Comparison of ENCODE assay signal across 8 cellular contexts in the genomic region with DNA sequence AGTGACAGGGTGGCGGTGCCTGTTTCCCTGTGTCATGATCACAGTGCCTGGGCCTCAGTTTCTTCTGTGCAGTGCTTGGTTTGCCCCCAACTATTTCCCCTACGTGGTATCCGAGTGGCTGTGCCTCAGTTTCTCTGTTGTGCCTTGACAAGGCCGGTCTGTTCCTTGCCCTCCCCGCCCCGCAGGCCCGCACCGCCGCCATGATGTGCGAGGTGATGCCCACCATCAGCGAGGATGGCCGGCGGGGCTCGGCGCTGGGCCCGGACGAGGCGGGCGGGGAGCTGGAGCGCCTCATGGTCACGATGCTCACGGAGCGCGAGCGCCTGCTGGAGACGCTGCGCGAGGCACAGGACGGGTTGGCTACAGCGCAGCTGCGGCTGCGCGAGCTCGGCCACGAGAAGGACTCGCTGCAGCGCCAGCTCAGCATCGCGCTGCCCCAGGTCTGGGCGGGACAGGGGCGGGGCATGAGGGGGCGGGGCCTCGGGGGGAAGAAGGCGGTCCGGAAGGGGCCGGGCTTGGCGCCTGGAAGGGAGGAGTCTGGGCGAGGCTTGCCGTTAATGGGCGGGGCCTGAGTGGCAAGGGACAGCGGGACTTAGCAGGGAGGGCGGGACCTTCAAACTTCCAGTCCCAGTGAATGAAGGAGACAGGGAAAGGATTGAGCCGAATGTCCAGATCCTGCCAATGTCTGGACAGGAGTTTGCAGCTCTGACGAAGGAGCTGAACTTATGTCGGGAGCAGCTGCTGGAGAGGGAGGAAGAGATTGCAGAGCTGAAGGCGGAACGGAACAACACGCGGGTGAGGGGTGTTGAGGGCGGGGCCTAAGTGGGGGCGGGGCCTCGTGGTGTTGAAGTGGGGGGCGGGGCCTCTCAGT. TPM values are rescaled to one million over a fixed set of nuclear protein-coding genes. Genes with fewer than 3 reads are reported as not detected.
DNase-seq lines count a peak whose midpoint lies in the region; ATAC-seq and TF ChIP-seq lines count a peak whose summit lies in the region.

No MANE protein-coding gene starts in this region.

- H3K36me3 ChIP-seq in breast epithelium: no peaks in the 10 kb centered on the region

- no peaks in the 10 kb centered on the region for H3K9me3 Mint-ChIP-seq in immature natural killer cell

- peaks cover 0 to 4% of the 10 kb centered on the region in 2 donors for H3K4me1 ChIP-seq in breast epithelium

- ATAC-seq in GM18868 (IDR thresholded peaks at IDR 0.05; ENCODE audit: unreplicated experiment) (peak; percentile 61), HG03103 (IDR thresholded peaks at IDR 0.05; ENCODE audit: low read depth, unreplicated experiment) (peak; percentile 84)

- peak overlapping the region; percentile 85 to 93 (median 88) for H3K4me3 Mint-ChIP-seq in immature natural killer cell

- DNase-seq in ACHN: peak; percentile 90
- DNase-seq in NCI-H2196 (lab: John Stamatoyannopoulos, UW; ENCODE audit: unreplicated experiment): peak; percentile 100
- DNase-seq in breast epithelium (ENCODE audit: low spot score in 2 of 2): peak; percentile 93 to 97
- peak; percentile 95 to 96 (median 96) for DNase-seq in immature natural killer cell
- DNase-seq in smooth muscle cell of the brain vasculature (ENCODE audit: low read depth, low spot score): peak; percentile 94

- no peak for TF ChIP-seq POLR2A in breast epithelium (IDR thresholded peaks at IDR 0.05)

- H3K27me3 Mint-ChIP-seq in immature natural killer cell (ENCODE audit: low read depth in 3 of 3): peaks cover 0 to 9% (median 0%) of the 10 kb centered on the region in 3 donors

- H3K36me3 Mint-ChIP-seq in immature natural killer cell: no peaks in the 10 kb centered on the region

- H3K9me3 ChIP-seq in breast epithelium: no peaks in the 10 kb centered on the region

- H3K27ac ChIP-seq in VCaP (peak overlapping the region; percentile 66), breast epithelium (peak overlapping the region; percentile 63 to 69)

- no peaks in the 10 kb centered on the region for H3K27me3 ChIP-seq in breast epithelium

- peak overlapping the region in 5 of 6 donors; percentile 60 to 91 (median 80) for H3K27ac Mint-ChIP-seq in immature natural killer cell

- TF ChIP-seq CTCF in VCaP (conservative IDR thresholded peaks at IDR 0.05) (peak; percentile 22; the same call in 1 of the 2 replicates), breast epithelium (IDR thresholded peaks at IDR 0.05) (peak in 2 of 3 donors; percentile 26 to 46)

- in situ Hi-C loops in ACHN (cut with HindIII; ENCODE audit: low pct_ligation_motif_present, low pct_unique_long_range_greater_than_20kb, low sequenced_read_pairs): no loop called here

- intact Hi-C loops in breast epithelium (cut with DNase I; ENCODE audit: low total_unique reads): no loop called here

- H3K4me1 Mint-ChIP-seq in immature natural killer cell: peaks cover 13 to 15% of the 10 kb centered on the region in 2 donors

- peak overlapping the region in 2 of 3 donors; percentile 41 to 61 for H3K4me3 ChIP-seq in breast epithelium

RNA-seq across cellular contexts. Expression of gene PPFIA3, which starts 8.6 kb away (rescaled TPM):
- 1 to 10 TPM; 3.4 to 6.2 (median 3.4) TPM for total RNA-seq in breast epithelium
- polyA plus RNA-seq in immature natural killer cell: under 1 TPM in 2 of 3 donors, not detected in 1; 0.07 to 0.58 TPM

RNA-seq across cellular contexts. Expression of gene C19orf73, which starts 9.0 kb away (rescaled TPM):
- 1 to 10 TPM; 3.8 to 5.7 (median 4.6) TPM for total RNA-seq in breast epithelium
- polyA plus RNA-seq in immature natural killer cell: 1 to 10 TPM; 2.6 to 5.5 (median 3.6) TPM

RNA-seq across cellular contexts. Expression of gene LIN7B, which starts 13.7 kb away (rescaled TPM):
- total RNA-seq in breast epithelium: 10 to 100 TPM in 2 of 3 donors, 1 to 10 TPM in 1; 8.5 to 17.6 (median 11.8) TPM
- polyA plus RNA-seq in immature natural killer cell: 1 to 10 TPM; 3.2 to 6.9 (median 5.6) TPM

RNA-seq across cellular contexts. Expression of gene HRC, which starts 27.3 kb away (rescaled TPM):
- total RNA-seq in breast epithelium: 1 to 10 TPM in 2 of 3 donors, under 1 TPM in 1; 0.88 to 2.7 (median 1.3) TPM
- not detected for polyA plus RNA-seq in immature natural killer cell

RNA-seq across cellular contexts. Expression of gene TRPM4, which starts 29.7 kb away (rescaled TPM):
- total RNA-seq in breast epithelium: 10 to 100 TPM; 13.1 to 34.0 (median 24.3) TPM
- polyA plus RNA-seq in immature natural killer cell: under 1 TPM in 1 of 3 donors, not detected in 2; 0.17 TPM

Comparison
In these comparisons a context has a peak if more than half of its experiments do, and no peak if none do; other contexts are left out.
1. Peak in every context shown above with its lines: DNase-seq, ATAC-seq, H3K4me3 ChIP-seq and H3K27ac ChIP-seq.